18 cellular contexts compared by ENCODE assay signal in genomic region chr16:89892055-89892630, GRCh38. TPM values are rescaled to one million over a fixed set of nuclear protein-coding genes. Genes with fewer than 3 reads are reported as not detected.
DNase-seq lines count a peak whose midpoint lies in the region; ATAC-seq and TF ChIP-seq lines count a peak whose summit lies in the region.
"Had no signal": no experiment of that assay in that cellular context is flagged by ENCODE, and none has a peak within 500 bp of the region (broad histone marks: within the 10 kb centered on the region; RNA-seq: fewer than 3 reads in every experiment).

No MANE protein-coding gene starts in this region.

- no peaks in the 10 kb centered on the region for H3K4me1 Mint-ChIP-seq in GM23338
- peaks cover 3 to 14% of the 10 kb centered on the region in 2 donors for H3K4me1 Mint-ChIP-seq in effector memory CD8-positive, alpha-beta T cell (ENCODE audit: low read depth in 2 of 2)

- no peaks in the 10 kb centered on the region for H3K27me3 ChIP-seq in GM23338 (ENCODE audit: insufficient read depth)
- no peaks in the 10 kb centered on the region for H3K27me3 ChIP-seq in IMR-90 (ENCODE audit: control insufficient read depth, insufficient read depth, low read length)
- no peaks in the 10 kb centered on the region for H3K27me3 ChIP-seq in ovary

- H4K20me1 ChIP-seq in GM23338 (replicated peaks; ENCODE audit: insufficient read depth) (no peaks in the 10 kb centered on the region; the same call in 1 of the 2 replicates), IMR-90 (ENCODE audit: insufficient read depth, low read length) (peaks cover 48% of the 10 kb centered on the region)

- CTCF ChIA-PET in IMR-90 (lab: Yijun Ruan, JAX): no interaction called here

- H3K9me3 ChIP-seq in IMR-90 (ENCODE audit: control insufficient read depth, insufficient read depth, low read length) (no peaks in the 10 kb centered on the region), ovary (no peaks in the 10 kb centered on the region)

- H3K18ac ChIP-seq in IMR-90 (ENCODE audit: low read depth, low read length): no peak overlapping the region

- peaks cover 15 to 53% of the 10 kb centered on the region in 2 experiments for H3K79me1 ChIP-seq in IMR-90 (ENCODE audit: low read depth in 1 of 2, low read length in 2 of 2)

- WGBS in IMR-90 (ENCODE audit: extremely low coverage in 2 of 2, insufficient read length in 1 of 2), 2 experiments: 92% methylated on average over 2 of the region's 18 CpGs; no CpG with 5 or more reads in 1 of the 2 experiments
- 89 to 91% (median 90%) methylated on average over 18 of the region's 18 CpGs for WGBS in ovary, 3 donors

- peaks cover 39% of the 10 kb centered on the region for H3K36me3 Mint-ChIP-seq in GM23338 (ENCODE audit: low read depth)
- H3K36me3 Mint-ChIP-seq in effector memory CD8-positive, alpha-beta T cell (ENCODE audit: insufficient read depth): peaks cover 88% of the 10 kb centered on the region

- intact Hi-C loops in IMR-90 (cut with micrococcal nuclease) (no loop called here), ovary (cut with DNase I) (no loop called here)

- H3K9me1 ChIP-seq in IMR-90 (ENCODE audit: insufficient read depth, low read length): peaks cover 4% of the 10 kb centered on the region

- TF ChIP-seq RAD21 in IMR-90 (IDR thresholded peaks at IDR 0.05; ENCODE audit: low read length): no peak

- DNase-seq in GM23338 (ENCODE audit: low spot score) (no peak), IMR-90 (no peak), ovary (no peak)
- DNase-seq in effector memory CD8-positive, alpha-beta T cell: no peak
- DNase-seq: DMS 273 treated with DMSO at 0.1 percent for 48 hours, DND-41, KG1, MV-4-11, NCI-H187, NCI-H2107, NCI-H2227 treated with DMSO at 0.1 percent for 48 hours, NCI-H510A treated with DMSO at 0.1 percent for 48 hours, NCI-H774, OCI-M1, SIG-M5 had no signal

- no peaks in the 10 kb centered on the region for H3K4me1 ChIP-seq in GM23338 (ENCODE audit: insufficient read depth)
- no peaks in the 10 kb centered on the region for H3K4me1 ChIP-seq in IMR-90 (ENCODE audit: control insufficient read depth, insufficient read depth, low read length)
- H3K4me1 ChIP-seq in ovary (ENCODE audit: insufficient read depth): no peaks in the 10 kb centered on the region

- TF ChIP-seq CTCF in GM23338 (conservative IDR thresholded peaks at IDR 0.05; ENCODE audit: low read depth in 2 of 2) (0 out of 4 replicates have a peak, but pooled peaks of 1 of the 2 experiments have one; percentile 3), IMR-90 (conservative IDR thresholded peaks at IDR 0.05; ENCODE audit: low read depth, low read length) (no peak), ovary (IDR thresholded peaks at IDR 0.05) (no peak)

- H3K27ac ChIP-seq in GM23338 (ENCODE audit: low read depth) (no peak overlapping the region), IMR-90 (ENCODE audit: insufficient read depth, low read length) (no peak overlapping the region), ovary (no peak overlapping the region)

- TF ChIP-seq POLR2A in IMR-90 (IDR thresholded peaks at IDR 0.05; ENCODE audit: low read depth, low read length) (no peak), ovary (IDR thresholded peaks at IDR 0.05) (no peak)

- peak overlapping the region; percentile 65 for H2AK9ac ChIP-seq in IMR-90 (replicated peaks; ENCODE audit: low read depth, low read length, poor library complexity)

- H3F3A ChIP-seq in GM23338 (replicated peaks; ENCODE audit: low read depth): no peaks in the 10 kb centered on the region

- H3K4me3 ChIP-seq in GM23338 (no peak overlapping the region), IMR-90 (ENCODE audit: insufficient read depth, low read depth, low read length) (no peak overlapping the region), ovary (no peak overlapping the region)

- no peak overlapping the region for H3K27ac Mint-ChIP-seq in GM23338
- peak overlapping the region; percentile 60 to 75 for H3K27ac Mint-ChIP-seq in effector memory CD8-positive, alpha-beta T cell
- H3K27ac Mint-ChIP-seq: T-helper 1 cell treated with Interleukin-12 subunit alpha and Interleukin-12 subunit beta and Interleukin-4 antibody, amounts not matched to agents 30 μg/mL and 1 μg/mL, for 36 hours had no signal

- no peak overlapping the region for H4K8ac ChIP-seq in IMR-90 (ENCODE audit: low read depth in 2 of 2, low read length in 2 of 2)

- no peak overlapping the region for H2BK5ac ChIP-seq in IMR-90 (ENCODE audit: low read depth, low read length, poor library complexity, severe bottlenecking)

- H3K23ac ChIP-seq in IMR-90 (ENCODE audit: low read depth, low read length): no peak overlapping the region

- H2AK5ac ChIP-seq in IMR-90 (ENCODE audit: low read depth, low read length): no peak overlapping the region

- in situ Hi-C loops in IMR-90 (cut with MboI; ENCODE audit: low sequenced_read_pairs): no loop called here

- no peak overlapping the region for H3K9ac ChIP-seq in IMR-90 (ENCODE audit: low read depth, low read length)

- TF ChIP-seq EP300 in ovary (IDR thresholded peaks at IDR 0.05): no peak

- no peaks in the 10 kb centered on the region for H3K9me2 ChIP-seq in GM23338 (ENCODE audit: insufficient read depth)

- no peak overlapping the region for H4K91ac ChIP-seq in IMR-90 (ENCODE audit: insufficient read depth, low read depth, low read length)

- no peak overlapping the region for H2BK20ac ChIP-seq in IMR-90 (ENCODE audit: low read depth, low read length)

- H3K9me3 Mint-ChIP-seq in GM23338: no peaks in the 10 kb centered on the region
- H3K9me3 Mint-ChIP-seq in effector memory CD8-positive, alpha-beta T cell: no peaks in the 10 kb centered on the region
- H3K9me3 Mint-ChIP-seq: T-helper 1 cell treated with Interleukin-12 subunit alpha and Interleukin-12 subunit beta and Interleukin-4 antibody, amounts not matched to agents 30 μg/mL and 1 μg/mL, for 36 hours had no signal

- H3K14ac ChIP-seq in IMR-90 (replicated peaks; ENCODE audit: low read depth, low read length): no peak overlapping the region

- no peak overlapping the region for H4K5ac ChIP-seq in IMR-90 (ENCODE audit: low read depth, low read length)

- H3K27me3 Mint-ChIP-seq in GM23338 (ENCODE audit: insufficient read depth, low read depth, poor library complexity): peaks cover 9% of the 10 kb centered on the region
- H3K27me3 Mint-ChIP-seq in effector memory CD8-positive, alpha-beta T cell: no peaks in the 10 kb centered on the region

- H3K56ac ChIP-seq in IMR-90 (ENCODE audit: extremely low read depth, insufficient read depth, low read length): no peak overlapping the region

- H2AFZ ChIP-seq in GM23338 (no peak overlapping the region), IMR-90 (replicated peaks; ENCODE audit: low read length, poor library complexity) (no peak overlapping the region)

- POLR2A ChIA-PET in IMR-90 (lab: Charles Lee; ENCODE audit: unreplicated experiment): no interaction called here

- H3K36me3 ChIP-seq in GM23338 (ENCODE audit: insufficient read depth) (peaks cover 8% of the 10 kb centered on the region), IMR-90 (ENCODE audit: control insufficient read depth, insufficient read depth, low read length) (peaks cover 67% of the 10 kb centered on the region), ovary (no peaks in the 10 kb centered on the region)

- dilution Hi-C loops in IMR-90 (cut with HindIII; ENCODE audit: low sequenced_read_pairs, unreplicated experiment): no loop called here

- H2BK120ac ChIP-seq in IMR-90 (ENCODE audit: low read depth, low read length): no peak overlapping the region

- H2BK15ac ChIP-seq in IMR-90 (ENCODE audit: low read depth, low read length): no peak overlapping the region

- H3K4me2 ChIP-seq in GM23338: no peak overlapping the region
- H3K4me2 ChIP-seq in IMR-90 (ENCODE audit: low read depth, low read length): no peak overlapping the region

- H3K4me3 Mint-ChIP-seq in GM23338: no peak overlapping the region
- no peak overlapping the region for H3K4me3 Mint-ChIP-seq in effector memory CD8-positive, alpha-beta T cell
- H3K4me3 Mint-ChIP-seq: T-helper 1 cell treated with Interleukin-12 subunit alpha and Interleukin-12 subunit beta and Interleukin-4 antibody, amounts not matched to agents 30 μg/mL and 1 μg/mL, for 36 hours had no signal

- H3K4ac ChIP-seq in IMR-90 (ENCODE audit: low read depth, low read length): no peak overlapping the region

- BruUV-seq in IMR-90 (replicated peaks; lab: Mats Ljungman, UMichigan): no TSS peak

- ATAC-seq in GM23338 (peak; percentile 68), IMR-90 (ENCODE audit: low read depth) (no peak), HG02588 (IDR thresholded peaks at IDR 0.05; ENCODE audit: unreplicated experiment) (no peak), HG02571 (IDR thresholded peaks at IDR 0.05; ENCODE audit: unreplicated experiment) (no peak)
- no peak for ATAC-seq in effector memory CD8-positive, alpha-beta T cell (replicated peaks)

- no peaks in the 10 kb centered on the region for H3K79me2 ChIP-seq in GM23338 (replicated peaks; ENCODE audit: insufficient read depth)

RNA-seq across cellular contexts. Expression of gene TCF25, which starts 18.8 kb away (rescaled TPM):
- 95.4 and 96.4 TPM in 2 replicates for total RNA-seq in GM23338 (2014; rRNA removed; shearing (Covaris generic))
- polyA plus RNA-seq in GM23338 (2016; fragmentation: Nextera tagmentation; extraction: Ambion mirVana) (143 and 149 TPM in 2 replicates), IMR-90 (2012; rRNA removed) (184 and 199 TPM in 2 replicates), ovary (100 to 1,000 TPM; 122 to 186 TPM)
- total RNA-seq in IMR-90 (2012; rRNA removed) (119 and 127 TPM in 2 replicates), ovary (100 to 1,000 TPM; 132 to 210 (median 185) TPM)
- 143 and 185 TPM in 2 replicates for polyA plus RNA-seq in IMR-90 (2012; cell fraction: cytosol; rRNA removed)
- 445 and 688 TPM in 2 replicates for polyA plus RNA-seq in IMR-90 (2012; cell fraction: nucleus; rRNA removed; ENCODE audit: low replicate concordance)

RNA-seq across cellular contexts. Expression of gene MC1R, which starts 26.5 kb away (rescaled TPM):
- total RNA-seq in GM23338 (2014; rRNA removed; shearing (Covaris generic)): 2.9 and 4.3 TPM in 2 replicates
- polyA plus RNA-seq in GM23338 (2016; fragmentation: Nextera tagmentation; extraction: Ambion mirVana) (0.74 and 0.97 TPM in 2 replicates), IMR-90 (2012; rRNA removed) (9.5 TPM in 2 replicates), ovary (1 to 10 TPM in 1 of 2 donors, under 1 TPM in 1; 0.42 to 4.4 TPM)
- total RNA-seq in IMR-90 (2012; rRNA removed) (3.8 and 4.4 TPM in 2 replicates), ovary (1 to 10 TPM; 3.6 to 8.5 (median 6.2) TPM)
- polyA plus RNA-seq in IMR-90 (2012; cell fraction: cytosol; rRNA removed): 3.3 and 6.2 TPM in 2 replicates
- 49.5 and 79.2 TPM in 2 replicates for polyA plus RNA-seq in IMR-90 (2012; cell fraction: nucleus; rRNA removed; ENCODE audit: low replicate concordance)

RNA-seq across cellular contexts. Expression of gene TUBB3, which starts 31.0 kb away (rescaled TPM):
- 431 and 443 TPM in 2 replicates for total RNA-seq in GM23338 (2014; rRNA removed; shearing (Covaris generic))
- polyA plus RNA-seq in GM23338 (2016; fragmentation: Nextera tagmentation; extraction: Ambion mirVana) (139 and 149 TPM in 2 replicates), IMR-90 (2012; rRNA removed) (410 and 428 TPM in 2 replicates), ovary (1 to 10 TPM; 1.4 to 2.7 TPM)
- total RNA-seq in IMR-90 (2012; rRNA removed) (311 and 337 TPM in 2 replicates), ovary (10 to 100 TPM in 1 of 7 donors, 1 to 10 TPM in 5, under 1 TPM in 1; 0.73 to 22.6 (median 2.5) TPM)
- polyA plus RNA-seq in IMR-90 (2012; cell fraction: cytosol; rRNA removed): 269 and 452 TPM in 2 replicates
- polyA plus RNA-seq in IMR-90 (2012; cell fraction: nucleus; rRNA removed; ENCODE audit: low replicate concordance): 172 and 406 TPM in 2 replicates

RNA-seq across cellular contexts. Expression of gene DEF8, which starts 56.4 kb away (rescaled TPM):
- total RNA-seq in GM23338 (2014; rRNA removed; shearing (Covaris generic)): 83.5 and 89.9 TPM in 2 replicates
- polyA plus RNA-seq in GM23338 (2016; fragmentation: Nextera tagmentation; extraction: Ambion mirVana) (98.9 and 105 TPM in 2 replicates), IMR-90 (2012; rRNA removed) (141 and 160 TPM in 2 replicates), ovary (10 to 100 TPM; 17.9 to 44.4 TPM)
- total RNA-seq in IMR-90 (2012; rRNA removed) (129 and 134 TPM in 2 replicates), ovary (10 to 100 TPM; 37.8 to 64.4 (median 53.3) TPM)
- 177 and 213 TPM in 2 replicates for polyA plus RNA-seq in IMR-90 (2012; cell fraction: cytosol; rRNA removed)
- polyA plus RNA-seq in IMR-90 (2012; cell fraction: nucleus; rRNA removed; ENCODE audit: low replicate concordance): 286 and 445 TPM in 2 replicates

Comparison
In these comparisons a context has a peak if more than half of its experiments do, and no peak if none do; other contexts are left out.
1. RNA of gene TUBB3, which starts 31.0 kb away (total RNA-seq): 431 to 443 TPM in GM23338 and 311 to 337 TPM in IMR-90; 0.73 to 22.6 TPM in ovary; every median in the first group is over 10 times any median in the second.